ENCODE assay signal across 34 cellular contexts in the genomic region with DNA sequence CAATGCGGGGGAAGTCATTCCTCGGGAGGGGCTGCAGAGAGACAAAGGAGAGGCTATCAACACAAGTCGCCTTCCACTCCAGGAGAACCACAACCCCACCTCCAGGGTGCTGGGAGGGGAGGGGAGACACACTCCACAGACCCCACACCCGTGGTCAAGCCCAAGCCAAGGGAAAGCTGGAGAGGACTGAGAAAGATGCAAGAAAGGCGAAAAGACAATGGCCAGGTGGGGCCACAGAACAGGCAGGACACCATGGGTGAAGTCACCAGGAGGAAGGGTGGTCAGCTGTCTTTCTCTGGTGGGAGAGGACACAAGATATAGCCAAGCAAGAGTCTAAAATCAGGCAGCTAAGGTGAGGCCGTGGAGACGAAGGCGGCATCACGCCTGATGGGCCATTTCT.
"Had no signal": no experiment of that assay in that cellular context is flagged by ENCODE, and none has a peak within 500 bp of the region (broad histone marks: within the 10 kb centered on the region; RNA-seq: fewer than 3 reads in every experiment).

No MANE protein-coding gene starts in this region.

- ATAC-seq: activated CD4-positive, CD25-positive, alpha-beta regulatory T cell treated with anti-CD3 and anti-CD28 coated beads, Interleukin-2, amount 50 U/mL, for 24 hours; activated CD8-positive, alpha-beta T cell treated with anti-CD3 and anti-CD28 coated beads for 36 hours; activated naive CD4-positive, alpha-beta T cell treated with anti-CD3 and anti-CD28 coated beads, Interleukin-2, amount 50 U/mL, for 72 hours; activated T-cell treated with anti-CD3 and anti-CD28 coated beads, Interleukin-2, amount 50 U/mL, for 4 hours; effector memory CD8-positive, alpha-beta T cell; esophagus mucosa; T-cell had no signal

- H3K9me3 ChIP-seq: ascending aorta, breast epithelium had no signal

- H3K27ac Mint-ChIP-seq: activated B cell treated with CpG ODN at 0.5 μM for 24 hours; activated CD8-positive, alpha-beta T cell treated with anti-CD3 and anti-CD28 coated beads for 36 hours; activated naive CD4-positive, alpha-beta T cell treated with anti-CD3 and anti-CD28 coated beads, Interleukin-2, amount 10 ng/mL, durations not matched to agents 7 days and 5 days; activated naive CD8-positive, alpha-beta T cell treated with anti-CD3 and anti-CD28 coated beads, Interleukin-2, amount 10 ng/mL, durations not matched to agents 7 days and 5 days; activated T-helper 2 cell treated with anti-CD3 and anti-CD28 coated beads, Interferon-gamma antibody, Interleukin-2, Interleukin-4, amounts not matched to agents 10 μg/mL and 5 μg/mL and 100 μg/mL, durations not matched to agents 14 hours and 24 hours and 36 hours; brain; effector memory CD8-positive, alpha-beta T cell; T-helper 1 cell treated with Interleukin-12 subunit alpha and Interleukin-12 subunit beta and Interleukin-4 antibody, amounts not matched to agents 30 μg/mL and 1 μg/mL, for 36 hours; T-helper 2 cell treated with Interferon-gamma antibody and Interleukin-4, amounts not matched to agents 5 μg/mL and 100 μg/mL, for 36 hours had no signal

- H3K27me3 Mint-ChIP-seq: activated B cell treated with CpG ODN at 0.5 μM for 24 hours; activated CD8-positive, alpha-beta T cell treated with anti-CD3 and anti-CD28 coated beads for 36 hours; activated naive CD4-positive, alpha-beta T cell treated with anti-CD3 and anti-CD28 coated beads, Interleukin-2, amount 10 ng/mL, durations not matched to agents 7 days and 5 days; activated naive CD8-positive, alpha-beta T cell treated with anti-CD3 and anti-CD28 coated beads, Interleukin-2, amount 10 ng/mL, durations not matched to agents 7 days and 5 days; brain; effector memory CD8-positive, alpha-beta T cell; T-cell had no signal

- H3K4me3 ChIP-seq: ascending aorta, breast epithelium, cardiac muscle cell had no signal

- DNase-seq: activated B cell treated with CpG ODN at 0.5 μM for 24 hours; activated CD4-positive, alpha-beta T cell treated with anti-CD3 and anti-CD28 coated beads for 48 hours; activated CD4-positive, alpha-beta T cell treated with anti-CD3 and anti-CD28 coated beads, Interleukin-2, amount 50 U/mL, for 1 hour; activated CD4-positive, alpha-beta T cell treated with anti-CD3 and anti-CD28 coated beads, Interleukin-2, amount 50 U/mL, for 48 hours; activated CD8-positive, alpha-beta memory T cell treated with anti-CD3 and anti-CD28 coated beads for 24 hours; activated CD8-positive, alpha-beta T cell treated with anti-CD3 and anti-CD28 coated beads for 36 hours; activated gamma-delta T cell; activated naive CD4-positive, alpha-beta T cell; activated naive CD4-positive, alpha-beta T cell treated with anti-CD3 and anti-CD28 coated beads, Interleukin-2, amount 10 ng/mL, durations not matched to agents 7 days and 5 days; activated naive CD8-positive, alpha-beta T cell treated with anti-CD3 and anti-CD28 coated beads, Interleukin-2, amount 10 ng/mL, durations not matched to agents 7 days and 5 days; activated T-cell treated with anti-CD3 and anti-CD28 coated beads, Interleukin-2, amount 50 U/mL, for 4 hours; central memory CD4-positive, alpha-beta T cell; cerebellar nuclear complex; cortex of kidney; dermis blood vessel endothelial cell; effector CD4-positive, alpha-beta T cell; effector memory CD8-positive, alpha-beta T cell; foreskin fibroblast; head of caudate nucleus; T-cell; T1000; WERI-Rb-1 had no signal

- H3K9me3 Mint-ChIP-seq: activated B cell treated with CpG ODN at 0.5 μM for 24 hours; activated CD8-positive, alpha-beta T cell treated with anti-CD3 and anti-CD28 coated beads for 36 hours; activated naive CD4-positive, alpha-beta T cell treated with anti-CD3 and anti-CD28 coated beads, Interleukin-2, amount 10 ng/mL, durations not matched to agents 7 days and 5 days; activated naive CD4-positive, alpha-beta T cell treated with anti-CD3 and anti-CD28 coated beads, Interleukin-2, amount 50 U/mL, for 72 hours; activated naive CD8-positive, alpha-beta T cell treated with anti-CD3 and anti-CD28 coated beads, Interleukin-2, amount 10 ng/mL, durations not matched to agents 7 days and 5 days; activated T-cell treated with anti-CD3 and anti-CD28 coated beads, Interleukin-2, amount 50 U/mL, for 4 hours; activated T-helper 2 cell treated with anti-CD3 and anti-CD28 coated beads, Interferon-gamma antibody, Interleukin-2, Interleukin-4, amounts not matched to agents 10 μg/mL and 5 μg/mL and 100 μg/mL, durations not matched to agents 14 hours and 24 hours and 36 hours; brain; effector memory CD8-positive, alpha-beta T cell; T-cell; T-helper 1 cell treated with Interleukin-12 subunit alpha and Interleukin-12 subunit beta and Interleukin-4 antibody, amounts not matched to agents 30 μg/mL and 1 μg/mL, for 36 hours; T-helper 2 cell treated with Interferon-gamma antibody and Interleukin-4, amounts not matched to agents 5 μg/mL and 100 μg/mL, for 36 hours had no signal

- FAIRE-seq: endothelial cell of umbilical vein, frontal cortex had no signal

- H3K4me3 Mint-ChIP-seq: activated B cell treated with CpG ODN at 0.5 μM for 24 hours; activated CD8-positive, alpha-beta T cell treated with anti-CD3 and anti-CD28 coated beads for 36 hours; activated naive CD4-positive, alpha-beta T cell treated with anti-CD3 and anti-CD28 coated beads, Interleukin-2, amount 10 ng/mL, durations not matched to agents 7 days and 5 days; activated naive CD8-positive, alpha-beta T cell treated with anti-CD3 and anti-CD28 coated beads, Interleukin-2, amount 10 ng/mL, durations not matched to agents 7 days and 5 days; activated T-cell treated with anti-CD3 and anti-CD28 coated beads, Interleukin-2, amount 50 U/mL, for 4 hours; brain; effector memory CD8-positive, alpha-beta T cell; T-cell; T-helper 1 cell treated with Interleukin-12 subunit alpha and Interleukin-12 subunit beta and Interleukin-4 antibody, amounts not matched to agents 30 μg/mL and 1 μg/mL, for 36 hours; T-helper 2 cell treated with Interferon-gamma antibody and Interleukin-4, amounts not matched to agents 5 μg/mL and 100 μg/mL, for 36 hours had no signal

- H3K4me1 ChIP-seq: ascending aorta, breast epithelium had no signal

- H3K27me3 ChIP-seq: ascending aorta, breast epithelium, cardiac muscle cell had no signal

- H3K4me1 Mint-ChIP-seq: activated B cell treated with CpG ODN at 0.5 μM for 24 hours; activated naive CD4-positive, alpha-beta T cell treated with anti-CD3 and anti-CD28 coated beads, Interleukin-2, amount 10 ng/mL, durations not matched to agents 7 days and 5 days; brain had no signal

- H3K27ac ChIP-seq: ascending aorta, breast epithelium, cardiac muscle cell, WERI-Rb-1 had no signal
